ENCODE assay signal across 1 cellular context in genomic region chr2:187369471-187369870, GRCh38.
TF ChIP-seq lines count a peak whose summit lies in the region.

No MANE protein-coding gene starts in this region.

TF ChIP-seq in WTC11, 78 proteins besides CTCF, POLR2A, EP300 and RAD21 (continued from another document):
- TF ChIP-seq RORB (CRISPR knock-in tag; IDR thresholded peaks at IDR 0.05) = no peak
- TF ChIP-seq ATF1 (CRISPR knock-in tag; IDR thresholded peaks at IDR 0.05) = no peak
- TF ChIP-seq NR3C1 (CRISPR knock-in tag; conservative IDR thresholded peaks at IDR 0.05; ENCODE audit: low read depth) = no peak
- no peak for TF ChIP-seq MXD4 (CRISPR knock-in tag; IDR thresholded peaks at IDR 0.05; ENCODE audit: borderline replicate concordance)
- no peak for TF ChIP-seq CREB1 (CRISPR knock-in tag; IDR thresholded peaks at IDR 0.05)
TF ChIP-seq in WTC11: peak in this region for 0.
